1 cellular context compared by ENCODE assay signal in genomic region chr1:204266504-204267034, GRCh38.
TF ChIP-seq lines count a peak whose summit lies in the region.

No MANE protein-coding gene starts in this region.

TF ChIP-seq in HepG2, 621 proteins besides CTCF, POLR2A, EP300 and RAD21 (continued from another document and continues in another):
- no peak for TF ChIP-seq ZHX1 (CRISPR knock-in tag; IDR thresholded peaks at IDR 0.05; ENCODE audit: low read depth)
- no peak for TF ChIP-seq NFKBIZ (CRISPR knock-in tag; IDR thresholded peaks at IDR 0.05)
- no peak for TF ChIP-seq U2AF2 (IDR thresholded peaks at IDR 0.05; ENCODE audit: low read depth, low read length)
- no peak for TF ChIP-seq ZNF274 (CRISPR knock-in tag; IDR thresholded peaks at IDR 0.05)
- TF ChIP-seq ZNF142 (CRISPR knock-in tag; IDR thresholded peaks at IDR 0.05) = no peak
- TF ChIP-seq ZNF879 (CRISPR knock-in tag; IDR thresholded peaks at IDR 0.05) = no peak
- no peak for TF ChIP-seq ZNF547 (CRISPR knock-in tag; IDR thresholded peaks at IDR 0.05)
- TF ChIP-seq ZFP36 (IDR thresholded peaks at IDR 0.05; ENCODE audit: borderline replicate concordance, low read depth, low read length, partially characterized antibody) = no peak
- peak; percentile 53; the same call in 1 of the 2 replicates for TF ChIP-seq SNAPC4 (CRISPR knock-in tag; IDR thresholded peaks at IDR 0.05)
- TF ChIP-seq ZNF790 (CRISPR knock-in tag; IDR thresholded peaks at IDR 0.05; ENCODE audit: borderline replicate concordance) = no peak
- TF ChIP-seq ZNF761 (CRISPR knock-in tag; conservative IDR thresholded peaks at IDR 0.05) = no peak
- no peak for TF ChIP-seq ZNF496 (CRISPR knock-in tag; IDR thresholded peaks at IDR 0.05; ENCODE audit: insufficient replicate concordance)
- peak; percentile 60; the same call in 1 of the 2 replicates for TF ChIP-seq HDAC1 (CRISPR knock-in tag; IDR thresholded peaks at IDR 0.05)
- TF ChIP-seq HDAC6 (IDR thresholded peaks at IDR 0.05; ENCODE audit: low read depth, low read length) = no peak
- TF ChIP-seq ZNF235 (CRISPR knock-in tag; IDR thresholded peaks at IDR 0.05; ENCODE audit: borderline replicate concordance) = no peak
- TF ChIP-seq NCOR1 (IDR thresholded peaks at IDR 0.05; ENCODE audit: borderline replicate concordance, low read length) = peak; percentile 34; the same call in 1 of the 2 replicates
- no peak for TF ChIP-seq E2F5 (CRISPR knock-in tag; conservative IDR thresholded peaks at IDR 0.05)
- TF ChIP-seq ARNTL (CRISPR knock-in tag; IDR thresholded peaks at IDR 0.05) = no peak; the same call in 1 of the 2 replicates
- TF ChIP-seq ZFP91 (CRISPR knock-in tag; IDR thresholded peaks at IDR 0.05; ENCODE audit: borderline replicate concordance) = peak; percentile 69; the same call in 1 of the 2 replicates
- TF ChIP-seq MYPOP (CRISPR knock-in tag; IDR thresholded peaks at IDR 0.05) = no peak
- TF ChIP-seq SP140L (CRISPR knock-in tag; IDR thresholded peaks at IDR 0.05; ENCODE audit: borderline replicate concordance) = no peak
- TF ChIP-seq MLLT10 (CRISPR knock-in tag; IDR thresholded peaks at IDR 0.05) = no peak
- no peak for TF ChIP-seq ZNF609 (CRISPR knock-in tag; IDR thresholded peaks at IDR 0.05; ENCODE audit: borderline replicate concordance)
- TF ChIP-seq MAZ (IDR thresholded peaks at IDR 0.05; ENCODE audit: borderline replicate concordance, low read depth, low read length) = no peak
- TF ChIP-seq MAZ (CRISPR knock-in tag; IDR thresholded peaks at IDR 0.05; ENCODE audit: low read depth) = peak; percentile 63; the same call in 1 of the 2 replicates
- TF ChIP-seq GTF2F1 (IDR thresholded peaks at IDR 0.05; ENCODE audit: low read length) = no peak
- TF ChIP-seq SMAD9 (CRISPR knock-in tag; IDR thresholded peaks at IDR 0.05) = no peak
- TF ChIP-seq ZNF44 (CRISPR knock-in tag; IDR thresholded peaks at IDR 0.05) = no peak
- no peak for TF ChIP-seq ZSCAN5A (CRISPR knock-in tag; IDR thresholded peaks at IDR 0.05; ENCODE audit: borderline replicate concordance)
- no peak; the same call in none of the 2 replicates for TF ChIP-seq ERF (CRISPR knock-in tag; IDR thresholded peaks at IDR 0.05)
- no peak for TF ChIP-seq SP4 (CRISPR knock-in tag; IDR thresholded peaks at IDR 0.05)
- TF ChIP-seq KLF11 (CRISPR knock-in tag; IDR thresholded peaks at IDR 0.05) = no peak
- peak; percentile 29; the same call in 1 of the 2 replicates for TF ChIP-seq PHF8 (CRISPR knock-in tag; IDR thresholded peaks at IDR 0.05)
- TF ChIP-seq ZBTB7B (CRISPR knock-in tag; IDR thresholded peaks at IDR 0.05) = peak; percentile 24; the same call in 1 of the 2 replicates
